Comparison of ENCODE assay signal across 25 cellular contexts in genomic region chr17:55384833-55385232, GRCh38.
"Had no signal": no experiment of that assay in that cellular context is flagged by ENCODE, and none has a peak within 500 bp of the region (broad histone marks: within the 10 kb centered on the region; RNA-seq: fewer than 3 reads in every experiment).

No MANE protein-coding gene starts in this region.

- H3K4me3 ChIP-seq: K562, Peyer's patch, SJSA1 had no signal

- H3K27ac ChIP-seq: brain microvascular endothelial cell, Peyer's patch, SJSA1 had no signal

- H3K27me3 Mint-ChIP-seq: activated B cell treated with CpG ODN at 0.5 μM for 24 hours; activated naive CD8-positive, alpha-beta T cell treated with anti-CD3 and anti-CD28 coated beads, Interleukin-2, amount 50 U/mL, for 24 hours had no signal

- DNase-seq: activated B cell treated with CpG ODN at 0.5 μM for 24 hours; activated CD4-positive, alpha-beta T cell treated with anti-CD3 and anti-CD28 coated beads for 1 hour; activated CD4-positive, alpha-beta T cell treated with anti-CD3 and anti-CD28 coated beads, Interleukin-2, amount 10 ng/mL, durations not matched to agents 24 days and 14 days; activated CD4-positive, alpha-beta T cell treated with anti-CD3 and anti-CD28 coated beads, Interleukin-2, amount 50 U/mL, for 48 hours; activated CD8-positive, alpha-beta memory T cell treated with anti-CD3 and anti-CD28 coated beads, Interleukin-2, amount 10 ng/mL, durations not matched to agents 7 days and 5 days; activated effector memory CD4-positive, alpha-beta T cell treated with anti-CD3 and anti-CD28 coated beads, Interleukin-2, amount 50 U/mL, for 16 hours; activated naive CD4-positive, alpha-beta T cell treated with Interleukin-2 at 50 U/mL for 16 hours; activated naive CD8-positive, alpha-beta T cell treated with anti-CD3 and anti-CD28 coated beads, Interleukin-2, amount 50 U/mL, for 24 hours; activated T-cell treated with anti-CD3 and anti-CD28 coated beads, Interleukin-2, amount 50 U/mL, for 4 hours; brain microvascular endothelial cell; Karpas-422; NCI-H1105 treated with DMSO at 0.1 percent for 48 hours; NCI-H1436 treated with DMSO at 0.1 percent for 48 hours; NCI-H187; NCI-H2081; NCI-H510A treated with DMSO at 0.1 percent for 48 hours; NCI-H69; Peyer's patch; SHP77; SW 1271 had no signal

- H3K4me1 Mint-ChIP-seq: activated B cell treated with CpG ODN at 0.5 μM for 24 hours; activated CD4-positive, alpha-beta T cell treated with anti-CD3 and anti-CD28 coated beads, Interleukin-2, amount 10 ng/mL, durations not matched to agents 24 days and 14 days; activated CD8-positive, alpha-beta memory T cell treated with anti-CD3 and anti-CD28 coated beads, Interleukin-2, amount 10 ng/mL, durations not matched to agents 7 days and 5 days; activated naive CD8-positive, alpha-beta T cell treated with anti-CD3 and anti-CD28 coated beads, Interleukin-2, amount 50 U/mL, for 24 hours had no signal

- H3K9me3 Mint-ChIP-seq: activated B cell treated with CpG ODN at 0.5 μM for 24 hours; activated CD4-positive, alpha-beta T cell treated with anti-CD3 and anti-CD28 coated beads, Interleukin-2, amount 10 ng/mL, durations not matched to agents 24 days and 14 days; activated naive CD4-positive, alpha-beta T cell treated with anti-CD3 and anti-CD28 coated beads, Interleukin-2, amount 50 U/mL, for 72 hours; activated naive CD8-positive, alpha-beta T cell treated with anti-CD3 and anti-CD28 coated beads, Interleukin-2, amount 50 U/mL, for 24 hours; activated T-cell treated with anti-CD3 and anti-CD28 coated beads, Interleukin-2, amount 50 U/mL, for 4 hours; T-helper 2 cell treated with Interferon-gamma antibody and Interleukin-4, amounts not matched to agents 5 μg/mL and 100 μg/mL, for 36 hours had no signal

- H3K27ac Mint-ChIP-seq: activated B cell treated with CpG ODN at 0.5 μM for 24 hours; activated CD4-positive, alpha-beta T cell treated with anti-CD3 and anti-CD28 coated beads, Interleukin-2, amount 10 ng/mL, durations not matched to agents 24 days and 14 days; activated CD8-positive, alpha-beta memory T cell treated with anti-CD3 and anti-CD28 coated beads, Interleukin-2, amount 10 ng/mL, durations not matched to agents 7 days and 5 days; activated naive CD4-positive, alpha-beta T cell treated with anti-CD3 and anti-CD28 coated beads, Interleukin-2, amount 50 U/mL, for 72 hours; activated naive CD8-positive, alpha-beta T cell treated with anti-CD3 and anti-CD28 coated beads, Interleukin-2, amount 50 U/mL, for 24 hours; T-helper 2 cell treated with Interferon-gamma antibody and Interleukin-4, amounts not matched to agents 5 μg/mL and 100 μg/mL, for 36 hours had no signal

- H3K36me3 ChIP-seq: brain microvascular endothelial cell, Peyer's patch, SJSA1 had no signal

- H3K36me3 Mint-ChIP-seq: activated CD8-positive, alpha-beta memory T cell treated with anti-CD3 and anti-CD28 coated beads, Interleukin-2, amount 10 ng/mL, durations not matched to agents 7 days and 5 days; activated naive CD4-positive, alpha-beta T cell treated with anti-CD3 and anti-CD28 coated beads, Interleukin-2, amount 50 U/mL, for 72 hours had no signal

- H3K9me3 ChIP-seq: Peyer's patch, SJSA1 had no signal

- H3K4me3 Mint-ChIP-seq: activated B cell treated with CpG ODN at 0.5 μM for 24 hours; activated CD4-positive, alpha-beta T cell treated with anti-CD3 and anti-CD28 coated beads, Interleukin-2, amount 10 ng/mL, durations not matched to agents 24 days and 14 days; activated CD8-positive, alpha-beta memory T cell treated with anti-CD3 and anti-CD28 coated beads, Interleukin-2, amount 10 ng/mL, durations not matched to agents 7 days and 5 days; activated naive CD8-positive, alpha-beta T cell treated with anti-CD3 and anti-CD28 coated beads, Interleukin-2, amount 50 U/mL, for 24 hours; activated T-cell treated with anti-CD3 and anti-CD28 coated beads, Interleukin-2, amount 50 U/mL, for 4 hours; T-helper 2 cell treated with Interferon-gamma antibody and Interleukin-4, amounts not matched to agents 5 μg/mL and 100 μg/mL, for 36 hours had no signal

- ATAC-seq: activated CD8-positive, alpha-beta memory T cell treated with anti-CD3 and anti-CD28 coated beads, Interleukin-2, amount 10 ng/mL, durations not matched to agents 7 days and 5 days; activated naive CD4-positive, alpha-beta T cell treated with anti-CD3 and anti-CD28 coated beads, Interleukin-2, amount 50 U/mL, for 72 hours; activated naive CD8-positive, alpha-beta T cell treated with anti-CD3 and anti-CD28 coated beads, Interleukin-2, amount 50 U/mL, for 24 hours; activated T-cell treated with anti-CD3 and anti-CD28 coated beads, Interleukin-2, amount 50 U/mL, for 4 hours; SK-N-SH treated with all-trans-retinoic acid at 6 μM for 48 hours had no signal

- H3K4me1 ChIP-seq: Peyer's patch, SJSA1 had no signal

- H3K27me3 ChIP-seq: brain microvascular endothelial cell, Peyer's patch, SJSA1 had no signal
